ENCODE assay signal across 8 cellular contexts in genomic region chr12:56722832-56723231, GRCh38. TPM values are rescaled to one million over a fixed set of nuclear protein-coding genes. Genes with fewer than 3 reads are reported as not detected.
A peak's percentile ranks its signal among the peaks of the same experiment; 100 is the strongest.
DNase-seq lines count a peak whose midpoint lies in the region; ATAC-seq, FAIRE-seq and TF ChIP-seq lines count a peak whose summit lies in the region.

No MANE protein-coding gene starts in this region.

- H3K4me3 Mint-ChIP-seq in astrocyte (ENCODE audit: unreplicated experiment) = peak overlapping the region; percentile 99

- no peak for TF ChIP-seq POLR2A in heart left ventricle (IDR thresholded peaks at IDR 0.05)

- peak overlapping the region in 7 of 12 donors; percentile 18 to 97 (median 93) for H3K27ac ChIP-seq in heart left ventricle
- no peak overlapping the region for H3K27ac ChIP-seq in astrocyte (ENCODE audit: low read depth, low read length)
- no peak overlapping the region for H3K27ac ChIP-seq in liver (ENCODE audit: low read depth in 1 of 2, low read length in 2 of 2)
- no peak overlapping the region for H3K27ac ChIP-seq in upper lobe of right lung

- H3K27me3 Mint-ChIP-seq in astrocyte (ENCODE audit: low read depth, unreplicated experiment) = no peaks in the 10 kb centered on the region

- H3K4me1 Mint-ChIP-seq in astrocyte (ENCODE audit: low read depth, unreplicated experiment) = peaks cover 43% of the 10 kb centered on the region

- peak overlapping the region; percentile 1 for H3K27ac Mint-ChIP-seq in astrocyte (ENCODE audit: unreplicated experiment)

- H3K9me3 Mint-ChIP-seq in astrocyte (ENCODE audit: unreplicated experiment) = no peaks in the 10 kb centered on the region

- H3K9ac ChIP-seq in astrocyte (ENCODE audit: low read length) (peak overlapping the region; percentile 100), liver (ENCODE audit: low read depth in 1 of 2, low read length in 2 of 2) (peak overlapping the region; percentile 24 to 98)

- peaks cover 73% of the 10 kb centered on the region for H3K79me2 ChIP-seq in astrocyte (ENCODE audit: insufficient read depth, low read length)

- H2AFZ ChIP-seq in astrocyte (ENCODE audit: low read depth, low read length) = no peak overlapping the region

- peak overlapping the region; percentile 99 for H3K4me2 ChIP-seq in astrocyte (ENCODE audit: low read length)

- FAIRE-seq in astrocyte (lab: Jason Lieb, UNC) = no peak

- ATAC-seq in heart left ventricle (no peak), Right ventricle myocardium inferior (no peak), upper lobe of right lung (no peak)

- peaks cover 22% of the 10 kb centered on the region for H3K36me3 Mint-ChIP-seq in astrocyte (ENCODE audit: low read depth, unreplicated experiment)

- H4K20me1 ChIP-seq in astrocyte (ENCODE audit: insufficient read depth, low read length) = peaks cover 67% of the 10 kb centered on the region

- no peaks in the 10 kb centered on the region for H3K27me3 ChIP-seq in heart left ventricle
- H3K27me3 ChIP-seq in astrocyte (ENCODE audit: insufficient read depth, low read length) = no peaks in the 10 kb centered on the region
- no peaks in the 10 kb centered on the region for H3K27me3 ChIP-seq in liver (ENCODE audit: control insufficient read depth in 4 of 4, insufficient read depth in 4 of 4, low read length in 3 of 4)
- H3K27me3 ChIP-seq in upper lobe of right lung = no peaks in the 10 kb centered on the region

- DNase-seq in heart left ventricle (no peak), Right ventricle myocardium inferior (ENCODE audit: missing footprints) (no peak), astrocyte (ENCODE audit: low read depth) (no peak), upper lobe of right lung (no peak), islet precursor cell (no peak), NCI-H748 treated with DMSO at 0.1 percent for 48 hours (lab: John Stamatoyannopoulos, UW) (no peak)
- DNase-seq in activated CD4-positive, CD25-positive, alpha-beta regulatory T cell treated with anti-CD3 and anti-CD28 coated beads, Interleukin-2, amount 50 U/mL, for 72 hours = no peak

- TF ChIP-seq CTCF in heart left ventricle (IDR thresholded peaks at IDR 0.05) (no peak), astrocyte (IDR thresholded peaks at IDR 0.05; ENCODE audit: insufficient read depth, low read depth, low read length) (no peak), liver (IDR thresholded peaks at IDR 0.05; ENCODE audit: low read depth, low read length, missing input control) (no peak), upper lobe of right lung (IDR thresholded peaks at IDR 0.05) (no peak)

- H3K36me3 ChIP-seq in heart left ventricle = peaks cover 0 to 49% (median 25%) of the 10 kb centered on the region in 9 donors
- H3K36me3 ChIP-seq in astrocyte (ENCODE audit: insufficient read depth, low read length) = peaks cover 31% of the 10 kb centered on the region
- peaks cover 5 to 23% (median 12%) of the 10 kb centered on the region in 4 donors for H3K36me3 ChIP-seq in liver (ENCODE audit: control insufficient read depth in 4 of 4, insufficient read depth in 3 of 4, low read depth in 1 of 4, low read length in 3 of 4)
- peaks cover 32% of the 10 kb centered on the region for H3K36me3 ChIP-seq in upper lobe of right lung

- WGBS in heart left ventricle, 4 donors = 61 to 78% (median 70%) methylated on average over 4 of the region's 4 CpGs
- WGBS in liver = 42% methylated on average over 4 of the region's 4 CpGs

- no peak for TF ChIP-seq RAD21 in liver (IDR thresholded peaks at IDR 0.05)

- H3K9me3 ChIP-seq in heart left ventricle (no peaks in the 10 kb centered on the region), astrocyte (ENCODE audit: insufficient read depth, low read depth, low read length) (no peaks in the 10 kb centered on the region), liver (ENCODE audit: control insufficient read depth in 4 of 4, low read length in 3 of 4) (no peaks in the 10 kb centered on the region), upper lobe of right lung (no peaks in the 10 kb centered on the region)

- intact Hi-C loops in heart left ventricle (cut with DNase I) (loop anchor here in 8 of 10 donors (5.0 to 10.0 kb wide), 4 partner anchors 36 to 81 kb away; partner anchors contain the start of genes ATP5F1B (in 6 of the 8) and PTGES3 (in 4 of the 8)), Right ventricle myocardium inferior (cut with DNase I) (no loop called here), upper lobe of right lung (cut with DNase I) (no loop called here)

- H3K4me3 ChIP-seq in heart left ventricle (peak overlapping the region in 9 of 12 donors; percentile 68 to 98 (median 79)), astrocyte (ENCODE audit: insufficient read depth, low read depth, low read length) (peak overlapping the region; percentile 98), liver (ENCODE audit: low read depth in 1 of 3, low read length in 3 of 3) (peak overlapping the region in 1 of 3 donors; percentile 15), upper lobe of right lung (peak overlapping the region; percentile 85)

- H3K4me1 ChIP-seq in heart left ventricle (peaks cover 9 to 70% (median 54%) of the 10 kb centered on the region in 12 donors), astrocyte (ENCODE audit: insufficient read depth, low read length) (peaks cover 24% of the 10 kb centered on the region), liver (ENCODE audit: control insufficient read depth in 4 of 4, insufficient read depth in 4 of 4, low read length in 3 of 4) (peaks cover 9 to 48% (median 31%) of the 10 kb centered on the region in 4 donors), upper lobe of right lung (peaks cover 53% of the 10 kb centered on the region)

TF ChIP-seq in liver, 16 proteins besides CTCF, POLR2A, EP300 and RAD21:
- TF ChIP-seq TAF1 (conservative IDR thresholded peaks at IDR 0.05) (no peak), FOXA1 (IDR thresholded peaks at IDR 0.05) (no peak), HNF4A (conservative IDR thresholded peaks at IDR 0.05) (no peak), FOXA2 (IDR thresholded peaks at IDR 0.05) (no peak), GABPA (IDR thresholded peaks at IDR 0.05 in 1 of 2, conservative IDR thresholded peaks at IDR 0.05 in 1 of 2) (no peak), NR2F2 (IDR thresholded peaks at IDR 0.05) (no peak), HNF4G (IDR thresholded peaks at IDR 0.05) (no peak), JUND (IDR thresholded peaks at IDR 0.05) (no peak), MAX (IDR thresholded peaks at IDR 0.05) (no peak), YY1 (IDR thresholded peaks at IDR 0.05) (no peak)
- TF ChIP-seq, protein P1, sequence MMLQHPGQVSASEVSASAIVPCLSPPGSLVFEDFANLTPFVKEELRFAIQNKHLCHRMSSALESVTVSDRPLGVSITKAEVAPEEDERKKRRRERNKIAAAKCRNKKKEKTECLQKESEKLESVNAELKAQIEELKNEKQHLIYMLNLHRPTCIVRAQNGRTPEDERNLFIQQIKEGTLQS (IDR thresholded peaks at IDR 0.05) = no peak
- TF ChIP-seq, protein P2, sequence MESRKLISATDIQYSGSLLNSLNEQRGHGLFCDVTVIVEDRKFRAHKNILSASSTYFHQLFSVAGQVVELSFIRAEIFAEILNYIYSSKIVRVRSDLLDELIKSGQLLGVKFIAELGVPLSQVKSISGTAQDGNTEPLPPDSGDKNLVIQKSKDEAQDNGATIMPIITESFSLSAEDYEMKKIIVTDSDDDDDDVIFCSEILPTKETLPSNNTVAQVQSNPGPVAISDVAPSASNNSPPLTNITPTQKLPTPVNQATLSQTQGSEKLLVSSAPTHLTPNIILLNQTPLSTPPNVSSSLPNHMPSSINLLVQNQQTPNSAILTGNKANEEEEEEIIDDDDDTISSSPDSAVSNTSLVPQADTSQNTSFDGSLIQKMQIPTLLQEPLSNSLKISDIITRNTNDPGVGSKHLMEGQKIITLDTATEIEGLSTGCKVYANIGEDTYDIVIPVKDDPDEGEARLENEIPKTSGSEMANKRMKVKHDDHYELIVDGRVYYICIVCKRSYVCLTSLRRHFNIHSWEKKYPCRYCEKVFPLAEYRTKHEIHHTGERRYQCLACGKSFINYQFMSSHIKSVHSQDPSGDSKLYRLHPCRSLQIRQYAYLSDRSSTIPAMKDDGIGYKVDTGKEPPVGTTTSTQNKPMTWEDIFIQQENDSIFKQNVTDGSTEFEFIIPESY (IDR thresholded peaks at IDR 0.05) = no peak

RNA-seq across cellular contexts. Expression of gene NACA, which starts 2.3 kb away (rescaled TPM):
- total RNA-seq in heart left ventricle (100 to 1,000 TPM; 361 to 741 (median 537) TPM), Right ventricle myocardium inferior (432 TPM), astrocyte (632 and 680 TPM in 2 replicates), liver (100 to 1,000 TPM; 365 to 695 TPM), upper lobe of right lung (665 TPM)
- polyA plus RNA-seq in heart left ventricle (1,000 to 10,000 TPM in 1 of 2 donors, 100 to 1,000 TPM in 1; 848 to 1,208 TPM), liver (100 to 1,000 TPM; 370 to 543 TPM)

RNA-seq across cellular contexts. Expression of gene PRIM1, which starts 29.3 kb away (rescaled TPM):
- total RNA-seq in heart left ventricle (1 to 10 TPM; 2.4 to 6.1 (median 3.3) TPM), Right ventricle myocardium inferior (5.1 TPM), astrocyte (2.1 and 2.6 TPM in 2 replicates), liver (10 to 100 TPM in 1 of 2 donors, 1 to 10 TPM in 1; 7.2 to 24.8 TPM), upper lobe of right lung (9.3 TPM)
- polyA plus RNA-seq in heart left ventricle (1 to 10 TPM; 2.6 to 4.1 TPM), liver (1 to 10 TPM; 2.7 to 3.7 TPM)

RNA-seq across cellular contexts. Expression of gene PTGES3, which starts 34.7 kb away (rescaled TPM):
- total RNA-seq in heart left ventricle (100 to 1,000 TPM in 6 of 9 donors, 10 to 100 TPM in 3; 48.0 to 120 (median 103) TPM), Right ventricle myocardium inferior (132 TPM), astrocyte (206 and 226 TPM in 2 replicates), liver (10 to 100 TPM; 65.0 to 87.2 TPM), upper lobe of right lung (168 TPM)
- polyA plus RNA-seq in heart left ventricle (100 to 1,000 TPM in 1 of 2 donors, 10 to 100 TPM in 1; 54.6 to 125 TPM), liver (10 to 100 TPM; 75.4 to 94.1 TPM)

RNA-seq across cellular contexts. Expression of gene HSD17B6, which starts 40.3 kb away (rescaled TPM):
- total RNA-seq in heart left ventricle (1 to 10 TPM in 1 of 9 donors, not detected in 8; 7.4 TPM), Right ventricle myocardium inferior (0.27 TPM), astrocyte (1.9 and 5.1 TPM in 2 replicates), liver (1,000 to 10,000 TPM in 1 of 2 donors, 1 to 10 TPM in 1; 3.0 to 1,013 TPM), upper lobe of right lung (67.4 TPM)
- polyA plus RNA-seq in heart left ventricle (under 1 TPM in 1 of 2 donors, not detected in 1; 0.10 TPM), liver (100 to 1,000 TPM; 662 to 748 TPM)

Comparison
In these comparisons a context has a peak if more than half of its experiments do, and no peak if none do; other contexts are left out.
1. intact Hi-C loops: an anchor here in heart left ventricle (5.0 to 10.0 kb wide); none called in Right ventricle myocardium inferior and upper lobe of right lung.
2. H3K27ac ChIP-seq: peak in heart left ventricle (7 of 12); none in astrocyte (single experiment), liver (0 of 2) and upper lobe of right lung (single experiment).